16 cellular contexts compared by ENCODE assay signal in genomic region chr5:83577036-83577636, GRCh38.
DNase-seq lines count a peak whose midpoint lies in the region; ATAC-seq, FAIRE-seq and TF ChIP-seq lines count a peak whose summit lies in the region.
"Had no signal": no experiment of that assay in that cellular context is flagged by ENCODE, and none has a peak within 500 bp of the region (broad histone marks: within the 10 kb centered on the region; RNA-seq: fewer than 3 reads in every experiment).

No MANE protein-coding gene starts in this region.

- H3K4me1 ChIP-seq in cardiac muscle cell (ENCODE audit: low read depth) = no peaks in the 10 kb centered on the region
- no peaks in the 10 kb centered on the region for H3K4me1 ChIP-seq in adrenal gland (replicated peaks in 1 of 2)
- H3K4me1 ChIP-seq in transverse colon = peaks cover 0 to 4% (median 0%) of the 10 kb centered on the region in 4 donors
- no peaks in the 10 kb centered on the region for H3K4me1 ChIP-seq in kidney (ENCODE audit: control insufficient read depth in 1 of 2, insufficient read depth in 1 of 2, low read depth in 1 of 2, low read length in 2 of 2)
- H3K4me1 ChIP-seq in tibial nerve = no peaks in the 10 kb centered on the region
- H3K4me1 ChIP-seq: esophagus squamous epithelium had no signal

- 8 to 19% (median 14%) methylated on average over 4 of the region's 4 CpGs for WGBS in adrenal gland, 4 donors
- 41 to 47% methylated on average over 4 of the region's 4 CpGs for WGBS in transverse colon (ENCODE audit: low coverage in 1 of 2), 2 donors
- WGBS in tibial nerve, 2 donors = 70 to 74% methylated on average over 4 of the region's 4 CpGs

- in situ Hi-C loops in transverse colon (cut with MboI; ENCODE audit: low pct_ligation_motif_present in 1 of 4, low pct_unique_long_range_greater_than_20kb in 1 of 4, low sequenced_read_pairs in 3 of 4) = no loop called here

- no peak overlapping the region for H3K9ac ChIP-seq in kidney (ENCODE audit: low read length in 2 of 2)

- peak overlapping the region; percentile 3 for H3K27ac ChIP-seq in cardiac muscle cell
- H3K27ac ChIP-seq in adrenal gland = no peak overlapping the region
- H3K27ac ChIP-seq in transverse colon = no peak overlapping the region
- no peak overlapping the region for H3K27ac ChIP-seq in kidney (ENCODE audit: low read depth in 2 of 2, low read length in 2 of 2)
- no peak overlapping the region for H3K27ac ChIP-seq in tibial nerve
- H3K27ac ChIP-seq: esophagus squamous epithelium had no signal

- no peak for TF ChIP-seq POLR2A in adrenal gland (IDR thresholded peaks at IDR 0.05)
- no peak for TF ChIP-seq POLR2A in transverse colon (IDR thresholded peaks at IDR 0.05)
- TF ChIP-seq POLR2A in tibial nerve (IDR thresholded peaks at IDR 0.05) = no peak

- TF ChIP-seq EP300 in transverse colon (IDR thresholded peaks at IDR 0.05; ENCODE audit: low read depth) (no peak), tibial nerve (IDR thresholded peaks at IDR 0.05) (no peak)

- peaks cover 97% of the 10 kb centered on the region for H3K36me3 ChIP-seq in cardiac muscle cell
- no peaks in the 10 kb centered on the region for H3K36me3 ChIP-seq in adrenal gland (replicated peaks in 1 of 2)
- no peaks in the 10 kb centered on the region for H3K36me3 ChIP-seq in transverse colon
- H3K36me3 ChIP-seq in kidney (ENCODE audit: control insufficient read depth in 1 of 2, insufficient read depth in 2 of 2, low read length in 2 of 2) = no peaks in the 10 kb centered on the region
- peaks cover 0 to 46% (median 0%) of the 10 kb centered on the region in 3 donors for H3K36me3 ChIP-seq in tibial nerve
- H3K36me3 ChIP-seq: esophagus squamous epithelium had no signal

- no peaks in the 10 kb centered on the region for H3K27me3 ChIP-seq in cardiac muscle cell
- no peaks in the 10 kb centered on the region for H3K27me3 ChIP-seq in adrenal gland
- peaks cover 11% of the 10 kb centered on the region for H3K27me3 ChIP-seq in transverse colon
- no peaks in the 10 kb centered on the region for H3K27me3 ChIP-seq in tibial nerve
- H3K27me3 ChIP-seq: esophagus squamous epithelium had no signal

- H3K4me3 ChIP-seq in cardiac muscle cell (no peak overlapping the region), adrenal gland (no peak overlapping the region), transverse colon (no peak overlapping the region), kidney (ENCODE audit: low read length in 2 of 2) (no peak overlapping the region), tibial nerve (no peak overlapping the region)
- H3K4me3 ChIP-seq: esophagus squamous epithelium had no signal

- H3K9me3 ChIP-seq in cardiac muscle cell (ENCODE audit: low read depth) (no peaks in the 10 kb centered on the region), adrenal gland (replicated peaks in 1 of 3) (no peaks in the 10 kb centered on the region), transverse colon (no peaks in the 10 kb centered on the region), kidney (ENCODE audit: control insufficient read depth in 1 of 2, low read length in 2 of 2) (no peaks in the 10 kb centered on the region), tibial nerve (peaks cover 0 to 5% (median 0%) of the 10 kb centered on the region in 4 donors)
- H3K9me3 ChIP-seq: esophagus squamous epithelium had no signal

- DNase-seq in cardiac muscle cell (ENCODE audit: low read depth in 1 of 2, low spot score in 1 of 2) = peak in 1 of 2 donors; percentile 82
- DNase-seq in Right ventricle myocardium superior = no peak
- DNase-seq in adrenal gland = peak; percentile 23 to 59 (median 32)
- DNase-seq in transverse colon = peak; percentile 27
- DNase-seq in kidney = no peak
- DNase-seq in NAMALWA (ENCODE audit: low spot score) = no peak
- DNase-seq in tibial nerve (ENCODE audit: low spot score in 2 of 2) = no peak
- DNase-seq: activated CD4-positive, alpha-beta T cell treated with anti-CD3 and anti-CD28 coated beads, Interleukin-2, amount 10 ng/mL, durations not matched to agents 7 days and 5 days; DND-41; esophagus squamous epithelium; NCI-H1694; nephron progenitor cell had no signal

- FAIRE-seq in islet of Langerhans (lab: Jason Lieb, UNC) = peak; percentile 38
- FAIRE-seq in kidney (lab: Jason Lieb, UNC) = no peak
- FAIRE-seq: H1, HTR-8/SVneo had no signal

- ATAC-seq in Right ventricle myocardium superior (ENCODE audit: poor library complexity) = no peak
- ATAC-seq: activated T-helper 17 cell treated with anti-CD3 and anti-CD28 coated beads, Interleukin-2, amount 50 U/mL, for 72 hours had no signal

- TF ChIP-seq CTCF in cardiac muscle cell (IDR thresholded peaks at IDR 0.05; ENCODE audit: low read depth, low read length) (no peak), adrenal gland (IDR thresholded peaks at IDR 0.05) (no peak), transverse colon (IDR thresholded peaks at IDR 0.05) (no peak), kidney (IDR thresholded peaks at IDR 0.05; ENCODE audit: borderline replicate concordance, extremely low read depth, insufficient read depth) (no peak), tibial nerve (IDR thresholded peaks at IDR 0.05) (no peak)

- intact Hi-C loops in Right ventricle myocardium superior (cut with DNase I) (no loop called here), adrenal gland (cut with DNase I) (no loop called here), transverse colon (cut with DNase I; ENCODE audit: low total_unique reads) (no loop called here), kidney (cut with DNase I) (no loop called here)

Comparison
In these comparisons a context has a peak if more than half of its experiments do, and no peak if none do; other contexts are left out.
1. DNase-seq: peak in adrenal gland (7 of 7) and transverse colon (single experiment); none in Right ventricle myocardium superior (single experiment), kidney (single experiment), NAMALWA (single experiment) and tibial nerve (0 of 2).